Comparison of ENCODE assay signal across 11 cellular contexts in genomic region chr3:72907131-72907697, GRCh38. TPM values are rescaled to one million over a fixed set of nuclear protein-coding genes. Genes with fewer than 3 reads are reported as not detected.
DNase-seq lines count a peak whose midpoint lies in the region; ATAC-seq and TF ChIP-seq lines count a peak whose summit lies in the region.
"Had no signal": no experiment of that assay in that cellular context is flagged by ENCODE, and none has a peak within 500 bp of the region (broad histone marks: within the 10 kb centered on the region; RNA-seq: fewer than 3 reads in every experiment).

No MANE protein-coding gene starts in this region.

- H3K9me3 ChIP-seq in AG04450 (ENCODE audit: control insufficient read depth, insufficient read depth, low read length), result no peaks in the 10 kb centered on the region
- no peaks in the 10 kb centered on the region for H3K9me3 ChIP-seq in adipocyte (ENCODE audit: control insufficient read depth, low read length)
- H3K9me3 ChIP-seq in esophagus squamous epithelium, result no peaks in the 10 kb centered on the region
- H3K9me3 ChIP-seq: upper lobe of left lung had no signal

- H3K27ac Mint-ChIP-seq in osteocyte (ENCODE audit: unreplicated experiment), result peak overlapping the region; percentile 32
- H3K27ac Mint-ChIP-seq: WTC11 had no signal

- H3K4me3 Mint-ChIP-seq in osteocyte (ENCODE audit: unreplicated experiment), result no peak overlapping the region
- H3K4me3 Mint-ChIP-seq: WTC11 had no signal

- ATAC-seq in Right ventricle myocardium superior (ENCODE audit: poor library complexity), result peak; percentile 85
- no peak for ATAC-seq in HG03135 (IDR thresholded peaks at IDR 0.05; ENCODE audit: unreplicated experiment)
- ATAC-seq in HG02642 (IDR thresholded peaks at IDR 0.05; ENCODE audit: poor library complexity, unreplicated experiment), result no peak
- ATAC-seq: WTC11 had no signal

- POLR2A ChIA-PET in AG04450 (lab: Yijun Ruan, JAX), result interaction anchor here (1.4 to 1.5 kb wide), 2 partner anchors 16 to 31 kb away, joined by 4 to 8 read pairs; no protein-coding TSS in a partner anchor

- no peak for DNase-seq in AG04450 (ENCODE audit: low read depth, low spot score)
- peak; percentile 80 for DNase-seq in adipocyte (ENCODE audit: low read depth)
- no peak for DNase-seq in Right ventricle myocardium superior
- DNase-seq in osteocyte (ENCODE audit: extremely low spot score, unreplicated experiment), result no peak
- no peak for DNase-seq in NCI-H82 treated with DMSO at 0.1 percent for 48 hours (lab: John Stamatoyannopoulos, UW; ENCODE audit: unreplicated experiment)
- no peak for DNase-seq in esophagus squamous epithelium (lab: John Stamatoyannopoulos, UW)
- DNase-seq: RPMI8226 had no signal

- no peak for TF ChIP-seq CTCF in AG04450 (IDR thresholded peaks at IDR 0.05; ENCODE audit: low read depth, low read length)
- no peak for TF ChIP-seq CTCF in osteocyte (IDR thresholded peaks at IDR 0.05)
- no peak for TF ChIP-seq CTCF in esophagus squamous epithelium (IDR thresholded peaks at IDR 0.05)

- no peaks in the 10 kb centered on the region for H3K36me3 Mint-ChIP-seq in osteocyte (ENCODE audit: unreplicated experiment)
- H3K36me3 Mint-ChIP-seq: WTC11 had no signal

- no peak for TF ChIP-seq POLR2A in esophagus squamous epithelium (IDR thresholded peaks at IDR 0.05)

- CTCF ChIA-PET in AG04450 (lab: Charles Lee), result interaction anchor here (1.2 to 2.1 kb wide), 2 partner anchors 31 to 149 kb away, joined by 3 to 8 read pairs; no protein-coding TSS in a partner anchor

- no peak overlapping the region for H3K4me3 ChIP-seq in AG04450 (ENCODE audit: low read depth, low read length)
- peak overlapping the region; percentile 53 for H3K4me3 ChIP-seq in adipocyte (ENCODE audit: low read length)
- no peak overlapping the region for H3K4me3 ChIP-seq in esophagus squamous epithelium
- H3K4me3 ChIP-seq: upper lobe of left lung had no signal

- intact Hi-C loops in Right ventricle myocardium superior (cut with DNase I), result no loop called here
- intact Hi-C loops in esophagus squamous epithelium (cut with DNase I), result no loop called here

- H3K4me1 Mint-ChIP-seq in osteocyte (ENCODE audit: unreplicated experiment), result peaks cover 19% of the 10 kb centered on the region
- H3K4me1 Mint-ChIP-seq: WTC11 had no signal

- no peaks in the 10 kb centered on the region for H3K27me3 Mint-ChIP-seq in osteocyte (ENCODE audit: unreplicated experiment)

- no peaks in the 10 kb centered on the region for H3K36me3 ChIP-seq in adipocyte (ENCODE audit: control insufficient read depth, insufficient read depth, low read length, severe bottlenecking)
- H3K36me3 ChIP-seq in esophagus squamous epithelium, result no peaks in the 10 kb centered on the region
- H3K36me3 ChIP-seq: upper lobe of left lung had no signal

- 35 to 48% methylated on average over 4 of the region's 4 CpGs for WGBS in esophagus squamous epithelium, 2 donors

- H3K27ac ChIP-seq in AG04450 (ENCODE audit: low read depth, low read length) (peak overlapping the region; percentile 81), esophagus squamous epithelium (peak overlapping the region in 2 of 4 donors; percentile 52 to 61)

- H3K9me3 Mint-ChIP-seq in osteocyte (ENCODE audit: unreplicated experiment), result no peaks in the 10 kb centered on the region
- H3K9me3 Mint-ChIP-seq: WTC11 had no signal

- no peaks in the 10 kb centered on the region for H3K27me3 ChIP-seq in AG04450 (ENCODE audit: control insufficient read depth, insufficient read depth, low read length)
- H3K27me3 ChIP-seq in adipocyte (replicated peaks; ENCODE audit: control insufficient read depth, insufficient read depth, low read length), result no peaks in the 10 kb centered on the region
- no peaks in the 10 kb centered on the region for H3K27me3 ChIP-seq in esophagus squamous epithelium
- H3K27me3 ChIP-seq: upper lobe of left lung had no signal

- peaks cover 21% of the 10 kb centered on the region for H3K4me1 ChIP-seq in adipocyte (ENCODE audit: control insufficient read depth, insufficient read depth, low read length)
- H3K4me1 ChIP-seq in esophagus squamous epithelium, result peaks cover 0 to 21% (median 11%) of the 10 kb centered on the region in 3 donors

- H3K9ac ChIP-seq in adipocyte (ENCODE audit: low read length), result peak overlapping the region; percentile 17

RNA-seq across cellular contexts. Expression of gene GXYLT2, which starts 19.4 kb away (rescaled TPM):
- polyA plus RNA-seq in AG04450 (2011; rRNA removed), result 36.0 and 42.5 TPM in 2 replicates
- polyA minus RNA-seq in AG04450 (2011; rRNA and poly(A)+ RNA removed), result 43.1 and 56.9 TPM in 2 replicates
- total RNA-seq in Right ventricle myocardium superior (10.2 TPM), osteocyte (6.5 and 7.8 TPM in 2 replicates), esophagus squamous epithelium (10 to 100 TPM in 1 of 4 donors, 1 to 10 TPM in 2, not detected in 1; 2.0 to 18.1 (median 3.1) TPM)

RNA-seq across cellular contexts. Expression of gene SHQ1, which starts 59.0 kb away (rescaled TPM):
- polyA plus RNA-seq in AG04450 (2011; rRNA removed), result 14.1 and 16.6 TPM in 2 replicates
- 8.0 and 10.6 TPM in 2 replicates for polyA minus RNA-seq in AG04450 (2011; rRNA and poly(A)+ RNA removed)
- total RNA-seq in Right ventricle myocardium superior, result 15.1 TPM
- total RNA-seq in osteocyte, result 18.0 and 19.2 TPM in 2 replicates
- 10 to 100 TPM in 3 of 4 donors, 1 to 10 TPM in 1; 6.7 to 13.4 (median 12.5) TPM for total RNA-seq in esophagus squamous epithelium
